ENCODE assay signal across 6 cellular contexts in the genomic region with DNA sequence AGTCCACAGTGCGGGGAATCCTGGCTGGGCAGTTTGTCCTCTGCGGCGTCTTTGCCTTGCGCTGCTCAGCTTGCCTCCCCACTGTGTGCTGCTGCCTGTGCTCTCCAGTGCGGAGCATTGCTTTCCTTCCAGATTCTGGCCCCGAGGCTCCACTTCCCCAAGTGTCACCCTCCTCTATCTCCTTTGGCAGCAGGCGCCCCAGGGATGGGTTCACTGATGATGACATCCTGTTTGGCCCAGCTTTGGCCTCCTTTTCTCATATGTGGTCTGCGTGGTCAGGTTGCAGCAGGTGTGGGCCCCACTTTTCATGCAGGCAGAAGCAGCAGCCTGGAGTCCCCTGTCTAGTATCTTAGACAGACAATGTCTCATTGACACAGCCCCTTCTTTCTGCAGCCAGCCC. TPM values are rescaled to one million over a fixed set of nuclear protein-coding genes. Genes with fewer than 3 reads are reported as not detected.
"Had no signal": no experiment of that assay in that cellular context is flagged by ENCODE, and none has a peak within 500 bp of the region (broad histone marks: within the 10 kb centered on the region; RNA-seq: fewer than 3 reads in every experiment).

No MANE protein-coding gene starts in this region.

RNA-seq across cellular contexts. Expression of a gene that starts 4.9 kb away (rescaled TPM):
- total RNA-seq: chondrocyte, left cardiac atrium, mesothelial cell of epicardium, prostate gland, tibial nerve had no signal

RNA-seq across cellular contexts. Expression of a gene that starts 9.4 kb away (rescaled TPM):
- total RNA-seq: chondrocyte, mesothelial cell of epicardium, subcutaneous adipose tissue had no signal
